In the genomic region with DNA sequence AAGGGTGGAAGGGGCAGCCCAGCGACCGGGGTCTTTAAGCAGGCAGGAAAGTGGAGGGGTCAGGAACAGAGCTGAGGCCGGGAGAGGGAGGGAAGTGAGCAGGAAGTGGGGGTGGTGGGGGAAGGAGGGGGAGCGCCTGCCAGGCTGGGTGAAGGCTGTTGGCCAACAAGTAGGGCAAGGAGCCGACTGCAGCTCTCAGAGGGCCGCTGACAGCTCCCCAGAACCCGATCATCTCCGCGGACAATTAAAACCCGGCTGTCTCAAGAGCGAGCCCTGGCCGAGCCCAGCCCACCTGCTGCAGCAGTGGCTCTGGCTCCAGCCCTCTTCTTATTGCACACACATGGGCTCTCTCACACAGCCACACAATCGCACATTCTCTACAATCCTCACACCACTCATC, we compare ENCODE assay signal across 15 cellular contexts. TPM values are rescaled to one million over a fixed set of nuclear protein-coding genes. Genes with fewer than 3 reads are reported as not detected.
"Had no signal": no experiment of that assay in that cellular context is flagged by ENCODE, and none has a peak within 500 bp of the region (broad histone marks: within the 10 kb centered on the region; RNA-seq: fewer than 3 reads in every experiment).

No MANE protein-coding gene starts in this region.

- ATAC-seq: activated T-helper 17 cell treated with anti-CD3 and anti-CD28 coated beads, Interleukin-2, amount 50 U/mL, for 72 hours; heart right ventricle had no signal

- DNase-seq: activated CD4-positive, alpha-beta T cell treated with anti-CD3 and anti-CD28 coated beads, Interleukin-2, amount 50 U/mL, for 1 hour; activated CD4-positive, CD25-positive, alpha-beta regulatory T cell; activated naive CD4-positive, alpha-beta T cell treated with anti-CD3 and anti-CD28 coated beads for 36 hours; activated T-cell treated with anti-CD3 and anti-CD28 coated beads for 4 hours; colonic mucosa; foreskin melanocyte; heart right ventricle; kidney; stimulated activated CD4-positive, alpha-beta T cell treated with anti-CD3 and anti-CD28 coated beads, Interleukin-4, amount 100 ng/mL, for 1 hour; stimulated activated CD8-positive, alpha-beta memory T cell treated with anti-CD3 and anti-CD28 coated beads, Interleukin-4, amount 100 ng/mL, for 48 hours had no signal

- H3K4me1 Mint-ChIP-seq: activated T-helper 17 cell treated with anti-CD3 and anti-CD28 coated beads, Interleukin-2, amount 50 U/mL, for 72 hours had no signal

- H3K9me3 Mint-ChIP-seq: activated naive CD4-positive, alpha-beta T cell treated with anti-CD3 and anti-CD28 coated beads for 36 hours; activated T-helper 17 cell treated with anti-CD3 and anti-CD28 coated beads, Interleukin-2, amount 50 U/mL, for 72 hours had no signal

- H3K4me3 Mint-ChIP-seq: activated naive CD4-positive, alpha-beta T cell treated with anti-CD3 and anti-CD28 coated beads for 36 hours; activated T-helper 17 cell treated with anti-CD3 and anti-CD28 coated beads, Interleukin-2, amount 50 U/mL, for 72 hours; neural crest cell; stimulated activated naive CD8-positive, alpha-beta T cell treated with anti-CD3 and anti-CD28 coated beads, Interleukin-15, Interleukin-2, amounts not matched to agents 100 ng/mL and 50 ng/mL, for 24 hours had no signal

- H3K27ac Mint-ChIP-seq: activated naive CD4-positive, alpha-beta T cell treated with anti-CD3 and anti-CD28 coated beads for 36 hours; activated T-helper 17 cell treated with anti-CD3 and anti-CD28 coated beads, Interleukin-2, amount 50 U/mL, for 72 hours; stimulated activated naive CD8-positive, alpha-beta T cell treated with anti-CD3 and anti-CD28 coated beads, Interleukin-15, Interleukin-2, amounts not matched to agents 100 ng/mL and 50 ng/mL, for 24 hours had no signal

RNA-seq across cellular contexts. Expression of a gene that starts 51.6 kb away (rescaled TPM):
- total RNA-seq: activated CD8-positive, alpha-beta memory T cell treated with anti-CD3 and anti-CD28 coated beads for 36 hours; activated naive CD4-positive, alpha-beta T cell treated with anti-CD3 and anti-CD28 coated beads for 36 hours; activated T-helper 17 cell treated with anti-CD3 and anti-CD28 coated beads, Interleukin-2, amount 50 U/mL, for 72 hours; renal cortical epithelial cell had no signal
